25 cellular contexts compared by ENCODE assay signal in the genomic region with DNA sequence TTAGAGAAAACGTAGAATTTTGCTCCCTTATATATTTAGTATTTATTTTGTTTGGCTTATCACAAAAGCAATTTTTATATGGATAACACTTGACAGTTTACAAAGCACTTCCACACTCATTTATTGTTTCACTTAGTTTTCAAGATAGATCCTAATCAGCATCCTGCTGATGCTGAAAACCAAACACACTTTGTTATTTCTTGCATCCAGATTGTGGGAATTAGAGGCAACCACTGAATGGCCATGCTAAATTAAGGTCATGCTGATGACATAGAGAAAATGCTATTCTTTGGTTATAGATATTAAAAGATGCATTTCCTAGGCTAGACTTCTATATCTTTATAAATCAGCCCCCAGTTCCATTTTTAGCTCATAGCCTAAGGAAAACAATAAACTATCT.
"Had no signal": no experiment of that assay in that cellular context is flagged by ENCODE, and none has a peak within 500 bp of the region (broad histone marks: within the 10 kb centered on the region; RNA-seq: fewer than 3 reads in every experiment).

No MANE protein-coding gene starts in this region.

- H3K9me3 ChIP-seq: left lung, lower lobe of right lung, neutrophil, spleen, suprapubic skin, thoracic aorta, tibial artery, uterus had no signal

- H3K9ac ChIP-seq: neural progenitor cell had no signal

- H3K4me1 ChIP-seq: spleen, suprapubic skin had no signal

- ATAC-seq: left colon; left lung; lower lobe of right lung; naive thymus-derived CD8-positive, alpha-beta T cell; right cardiac atrium; sciatic nerve; stimulated activated effector memory CD8-positive, alpha-beta T cell treated with anti-CD3 and anti-CD28 coated beads, Interleukin-12 subunit alpha, Interleukin-12 subunit beta, amount 100 ng/mL, for 72 hours had no signal

- DNase-seq: hypothalamus; immature natural killer cell; kidney; left colon; lower lobe of right lung; mammary epithelial cell; mesenchymal stem cell; naive thymus-derived CD8-positive, alpha-beta T cell; nephron progenitor cell; occipital lobe; retina; right cardiac atrium; small intestine; spleen; stimulated activated CD4-positive, alpha-beta T cell treated with anti-CD3 and anti-CD28 coated beads, Interleukin-4, amount 100 ng/mL, for 24 hours; stimulated activated naive CD4-positive, alpha-beta T cell; tibial artery; uterus had no signal

- H3K27me3 ChIP-seq: left lung, neural progenitor cell, neutrophil, spleen, suprapubic skin, tibial artery, uterus had no signal

- H2AFZ ChIP-seq: neural progenitor cell had no signal

- H3K4me3 ChIP-seq: left lung, lower lobe of right lung, neural progenitor cell, spleen, suprapubic skin, thoracic aorta, tibial artery, uterus had no signal

- H3K36me3 ChIP-seq: left lung, lower lobe of right lung, neural progenitor cell, neutrophil, spleen, suprapubic skin, thoracic aorta, tibial artery, uterus had no signal

- H3K27ac ChIP-seq: lower lobe of right lung, neural progenitor cell, neutrophil, spleen, suprapubic skin, thoracic aorta, tibial artery, uterus had no signal

- H3K4me2 ChIP-seq: neural progenitor cell had no signal
